8 cellular contexts compared by ENCODE assay signal in genomic region chr3:141739731-141740130, GRCh38. TPM values are rescaled to one million over a fixed set of nuclear protein-coding genes. Genes with fewer than 3 reads are reported as not detected.
DNase-seq lines count a peak whose midpoint lies in the region; ATAC-seq and TF ChIP-seq lines count a peak whose summit lies in the region.

No MANE protein-coding gene starts in this region.

- H3K36me3 Mint-ChIP-seq in activated CD4-positive, alpha-beta T cell treated with anti-CD3 and anti-CD28 coated beads for 36 hours (ENCODE audit: low read depth) = peaks cover 21% of the 10 kb centered on the region
- peaks cover 32% of the 10 kb centered on the region for H3K36me3 Mint-ChIP-seq in activated CD8-positive, alpha-beta T cell treated with anti-CD3 and anti-CD28 coated beads for 36 hours (ENCODE audit: low read depth)

- CTCF ChIA-PET in activated CD4-positive, alpha-beta T cell treated with anti-CD3 and anti-CD28 coated beads for 36 hours (lab: Charles Lee) = interaction anchor here (0.6 to 4.2 kb wide), 11 partner anchors 11 to 260 kb away, joined by 3 to 39 read pairs (median 4); no protein-coding TSS in a partner anchor
- CTCF ChIA-PET in activated CD8-positive, alpha-beta T cell treated with anti-CD3 and anti-CD28 coated beads for 36 hours (lab: Charles Lee) = interaction anchor here (1.3 to 5.7 kb wide), 8 partner anchors 12 to 290 kb away, joined by 5 to 53 read pairs (median 10); partner anchors contain the start of gene ATP1B3

- TF ChIP-seq CTCF in activated CD8-positive, alpha-beta T cell treated with anti-CD3 and anti-CD28 coated beads for 36 hours (IDR thresholded peaks at IDR 0.05) = no peak

- POLR2A ChIA-PET in activated CD4-positive, alpha-beta T cell treated with anti-CD3 and anti-CD28 coated beads for 36 hours (lab: Charles Lee) = interaction anchor here (0.5 to 0.9 kb wide), 2 partner anchors 25 to 173 kb away, joined by 5 to 6 read pairs; no protein-coding TSS in a partner anchor
- POLR2A ChIA-PET in activated CD8-positive, alpha-beta T cell treated with anti-CD3 and anti-CD28 coated beads for 36 hours (lab: Charles Lee) = interaction anchor here (1.9 to 3.1 kb wide), 4 partner anchors 15 to 174 kb away, joined by 4 to 30 read pairs (median 14); partner anchors contain the start of gene ATP1B3

- intact Hi-C loops in activated CD4-positive, alpha-beta T cell treated with anti-CD3 and anti-CD28 coated beads for 36 hours (cut with DNase I, micrococcal nuclease) = loop anchor here (1.0 to 10.0 kb wide), 8 partner anchors 277 to 1265 kb away; partner anchors contain the start of genes TFDP2 (in 2 of the 2), SLC25A36 (in 1 of the 2) and U2SURP (in 1 of the 2)
- intact Hi-C loops in activated CD8-positive, alpha-beta T cell treated with anti-CD3 and anti-CD28 coated beads for 36 hours (cut with micrococcal nuclease) = loop anchor here (1.0 to 2.0 kb wide), 2 partner anchors 57 to 173 kb away; no protein-coding TSS in a partner anchor

- H3K27ac Mint-ChIP-seq in activated CD4-positive, alpha-beta T cell treated with anti-CD3 and anti-CD28 coated beads for 36 hours = peak overlapping the region; percentile 99
- peak overlapping the region; percentile 98 for H3K27ac Mint-ChIP-seq in activated CD8-positive, alpha-beta T cell treated with anti-CD3 and anti-CD28 coated beads for 36 hours

- H3K4me1 ChIP-seq in stomach smooth muscle (ENCODE audit: control insufficient read depth, insufficient read depth, low read length) = peaks cover 10% of the 10 kb centered on the region

- H3K27me3 Mint-ChIP-seq in activated CD4-positive, alpha-beta T cell treated with anti-CD3 and anti-CD28 coated beads for 36 hours = no peaks in the 10 kb centered on the region
- H3K27me3 Mint-ChIP-seq in activated CD8-positive, alpha-beta T cell treated with anti-CD3 and anti-CD28 coated beads for 36 hours = no peaks in the 10 kb centered on the region

- no peaks in the 10 kb centered on the region for H3K9me3 ChIP-seq in stomach smooth muscle (ENCODE audit: control insufficient read depth in 2 of 2, low read length in 2 of 2)

- peak overlapping the region; percentile 96 for H3K4me3 ChIP-seq in iPS-11a (ENCODE audit: low read depth, low read length)
- peak overlapping the region; percentile 96 to 97 for H3K4me3 ChIP-seq in stomach smooth muscle (ENCODE audit: low read length in 2 of 2)

- peaks cover 50% of the 10 kb centered on the region for H3K4me1 Mint-ChIP-seq in activated CD4-positive, alpha-beta T cell treated with anti-CD3 and anti-CD28 coated beads for 36 hours
- H3K4me1 Mint-ChIP-seq in activated CD8-positive, alpha-beta T cell treated with anti-CD3 and anti-CD28 coated beads for 36 hours (ENCODE audit: low read depth) = peaks cover 43% of the 10 kb centered on the region

- no peaks in the 10 kb centered on the region for H3K9me3 Mint-ChIP-seq in activated CD4-positive, alpha-beta T cell treated with anti-CD3 and anti-CD28 coated beads for 36 hours (ENCODE audit: low read depth)
- H3K9me3 Mint-ChIP-seq in activated CD8-positive, alpha-beta T cell treated with anti-CD3 and anti-CD28 coated beads for 36 hours = no peaks in the 10 kb centered on the region

- H3K27me3 ChIP-seq in stomach smooth muscle (ENCODE audit: control insufficient read depth in 1 of 2, insufficient read depth in 2 of 2, low read length in 2 of 2) = no peaks in the 10 kb centered on the region

- peaks cover 4 to 5% of the 10 kb centered on the region in 2 donors for H3K36me3 ChIP-seq in stomach smooth muscle (ENCODE audit: control insufficient read depth in 2 of 2, insufficient read depth in 2 of 2, low read length in 2 of 2)

- peak overlapping the region in 1 of 2 donors; percentile 96 for H3K9ac ChIP-seq in stomach smooth muscle (ENCODE audit: low read length in 2 of 2)

- no peak overlapping the region for H3K27ac ChIP-seq in stomach smooth muscle (ENCODE audit: low read length)

- DNase-seq in activated CD4-positive, alpha-beta T cell treated with anti-CD3 and anti-CD28 coated beads for 36 hours = no peak
- DNase-seq in activated CD4-positive, alpha-beta T cell treated with anti-CD3 and anti-CD28 coated beads, Interleukin-2, amount 50 U/mL, for 48 hours = no peak
- no peak for DNase-seq in activated CD8-positive, alpha-beta T cell treated with anti-CD3 and anti-CD28 coated beads for 36 hours
- no peak for DNase-seq in OCI-M2 (lab: John Stamatoyannopoulos, UW; ENCODE audit: unreplicated experiment)
- no peak for DNase-seq in DMS114 treated with DMSO at 0.1 percent for 48 hours (lab: John Stamatoyannopoulos, UW; ENCODE audit: unreplicated experiment)
- no peak for DNase-seq in stimulated activated CD4-positive, alpha-beta T cell treated with anti-CD3 and anti-CD28 coated beads, Interleukin-4, amount 100 ng/mL, for 24 hours

- ATAC-seq in activated CD4-positive, alpha-beta T cell treated with anti-CD3 and anti-CD28 coated beads for 36 hours = no peak
- no peak for ATAC-seq in activated CD8-positive, alpha-beta T cell treated with anti-CD3 and anti-CD28 coated beads for 36 hours

- peak overlapping the region; percentile 91 for H3K4me3 Mint-ChIP-seq in activated CD4-positive, alpha-beta T cell treated with anti-CD3 and anti-CD28 coated beads for 36 hours
- H3K4me3 Mint-ChIP-seq in activated CD8-positive, alpha-beta T cell treated with anti-CD3 and anti-CD28 coated beads for 36 hours = peak overlapping the region; percentile 82

RNA-seq across cellular contexts. Expression of gene RNF7, which starts 1.6 kb away (rescaled TPM):
- 10 to 100 TPM; 38.0 to 67.2 TPM for total RNA-seq in activated CD4-positive, alpha-beta T cell treated with anti-CD3 and anti-CD28 coated beads for 36 hours
- total RNA-seq in activated CD8-positive, alpha-beta T cell treated with anti-CD3 and anti-CD28 coated beads for 36 hours = 10 to 100 TPM; 56.1 to 57.9 TPM

RNA-seq across cellular contexts. Expression of gene GRK7, which starts 23.5 kb away (rescaled TPM):
- total RNA-seq in activated CD4-positive, alpha-beta T cell treated with anti-CD3 and anti-CD28 coated beads for 36 hours = not detected
- under 1 TPM; 0.07 to 0.09 TPM for total RNA-seq in activated CD8-positive, alpha-beta T cell treated with anti-CD3 and anti-CD28 coated beads for 36 hours
